9 cellular contexts compared by ENCODE assay signal in the genomic region with DNA sequence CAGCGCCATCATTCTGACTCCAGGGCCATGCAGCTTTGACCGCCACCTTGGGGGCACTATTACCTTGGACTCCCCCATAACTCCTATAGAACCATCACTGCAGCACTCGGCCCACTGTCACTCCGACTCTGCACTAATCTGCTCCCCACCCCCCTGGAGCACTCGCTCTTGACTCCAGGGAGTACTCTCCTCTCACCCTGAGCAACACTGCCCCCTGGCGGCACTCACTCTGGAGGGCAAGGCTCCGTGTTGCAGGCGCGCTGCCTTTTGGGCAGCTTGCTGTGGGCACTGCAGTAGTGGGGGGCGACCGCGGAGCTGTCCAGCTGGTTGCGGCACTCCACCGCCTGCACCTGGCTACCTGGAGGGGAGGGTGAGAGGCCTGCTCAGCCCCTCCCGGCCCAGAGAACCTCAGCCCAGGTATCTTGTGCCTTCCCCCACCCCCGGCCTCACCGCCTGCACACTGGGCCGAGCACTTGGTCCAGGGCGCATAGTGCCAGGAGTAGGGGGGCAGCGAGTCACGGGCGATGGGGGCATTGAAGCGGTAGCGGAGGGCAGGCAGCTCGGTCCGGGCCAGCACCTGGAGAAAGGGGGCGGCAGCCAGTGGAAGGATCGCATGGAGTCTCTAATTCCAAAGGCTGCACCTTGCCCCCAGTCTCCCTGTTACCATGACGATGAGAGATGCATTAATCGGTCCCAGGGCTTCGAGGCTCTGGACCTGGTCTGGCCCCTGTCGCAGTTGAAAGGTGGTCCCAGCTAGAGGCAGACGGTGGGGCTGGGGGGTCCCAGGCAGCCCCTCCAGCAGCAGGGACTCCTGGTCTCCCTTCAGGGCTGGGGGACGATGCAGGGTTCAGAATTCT. TPM values are rescaled to one million over a fixed set of nuclear protein-coding genes. Genes with fewer than 3 reads are reported as not detected.
DNase-seq lines count a peak whose midpoint lies in the region; ATAC-seq and TF ChIP-seq lines count a peak whose summit lies in the region.
"Had no signal": no experiment of that assay in that cellular context is flagged by ENCODE, and none has a peak within 500 bp of the region (broad histone marks: within the 10 kb centered on the region; RNA-seq: fewer than 3 reads in every experiment).

No MANE protein-coding gene starts in this region.

- H3K27me3 ChIP-seq in foreskin keratinocyte = no peaks in the 10 kb centered on the region
- H3K27me3 ChIP-seq: BLaER1 had no signal

- no peaks in the 10 kb centered on the region for H3K4me1 ChIP-seq in foreskin keratinocyte

- DNase-seq in NCI-H1417 (lab: John Stamatoyannopoulos, UW) = peak; percentile 2 to 30 (median 4)
- DNase-seq in NCI-H1417 treated with DMSO at 0.1 percent for 48 hours (lab: John Stamatoyannopoulos, UW) = no peak
- peak; percentile 74 for DNase-seq in NCI-H2196 (lab: John Stamatoyannopoulos, UW; ENCODE audit: unreplicated experiment)
- peak; percentile 39 for DNase-seq in activated T-cell treated with anti-CD3 and anti-CD28 coated beads for 4 hours
- DNase-seq in foreskin keratinocyte = no peak
- DNase-seq in stimulated activated CD4-positive, alpha-beta T cell treated with anti-CD3 and anti-CD28 coated beads, Interleukin-15, amount 100 ng/mL, for 24 hours = peak; percentile 71

- TF ChIP-seq CTCF in foreskin keratinocyte (conservative IDR thresholded peaks at IDR 0.05) = peak; percentile 52

- no peak for ATAC-seq in foreskin keratinocyte
- no peak for ATAC-seq in HG02870 (IDR thresholded peaks at IDR 0.05; ENCODE audit: unreplicated experiment)
- no peak for ATAC-seq in HG02973 (IDR thresholded peaks at IDR 0.05; ENCODE audit: unreplicated experiment)

- H3K27ac ChIP-seq in foreskin keratinocyte = no peak overlapping the region
- H3K27ac ChIP-seq: BLaER1 had no signal

RNA-seq across cellular contexts. Expression of a gene that starts 8.9 kb away (rescaled TPM):
- total RNA-seq in foreskin keratinocyte = 0.07 and 0.11 TPM in 2 replicates
- polyA plus RNA-seq in foreskin keratinocyte = 0.10 and 0.17 TPM in 2 replicates

RNA-seq across cellular contexts. Expression of a gene that starts 24.4 kb away (rescaled TPM):
- not detected in 2 replicates for total RNA-seq in foreskin keratinocyte
- polyA plus RNA-seq in foreskin keratinocyte = not detected in 2 replicates

RNA-seq across cellular contexts. Expression of a gene that starts 44.3 kb away (rescaled TPM):
- not detected in 2 replicates for total RNA-seq in foreskin keratinocyte
- not detected in 2 replicates for polyA plus RNA-seq in foreskin keratinocyte

Comparison
In these comparisons a context has a peak if more than half of its experiments do, and no peak if none do; other contexts are left out.
1. DNase-seq: peak in NCI-H1417 (3 of 3), NCI-H2196 (single experiment), activated T-cell treated with anti-CD3 and anti-CD28 coated beads for 4 hours (single experiment) and stimulated activated CD4-positive, alpha-beta T cell treated with anti-CD3 and anti-CD28 coated beads, Interleukin-15, amount 100 ng/mL, for 24 hours (single experiment); none in NCI-H1417 treated with DMSO at 0.1 percent for 48 hours (single experiment) and foreskin keratinocyte (0 of 2).